In the genomic region with DNA sequence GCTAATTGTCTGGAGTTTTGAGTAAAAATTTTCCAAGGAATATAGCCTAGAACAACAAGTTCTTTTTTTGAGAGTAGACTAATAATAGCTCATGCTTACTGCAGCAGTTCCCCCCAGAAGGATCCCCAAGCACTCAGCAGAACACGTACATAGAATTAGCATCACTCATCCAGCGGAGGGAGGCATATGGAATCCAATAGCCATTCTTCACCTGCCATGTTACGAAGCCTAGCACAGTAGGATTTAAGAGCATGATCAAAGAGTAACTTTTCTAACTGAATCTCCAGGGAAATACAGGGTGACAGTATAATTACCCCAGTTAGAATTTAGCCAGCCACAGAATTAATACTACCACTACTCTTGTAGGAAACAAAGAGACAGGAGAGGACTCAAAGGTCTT, we compare ENCODE assay signal across 26 cellular contexts.
"Had no signal": no experiment of that assay in that cellular context is flagged by ENCODE, and none has a peak within 500 bp of the region (broad histone marks: within the 10 kb centered on the region; RNA-seq: fewer than 3 reads in every experiment).

No MANE protein-coding gene starts in this region.

- H3K4me3 ChIP-seq: stomach, suprapubic skin, testis, thoracic aorta, thyroid gland, tibial artery, tibial nerve, transverse colon, upper lobe of left lung, upper lobe of right lung, uterus, vagina had no signal

- H3K36me3 ChIP-seq: stomach, suprapubic skin, thoracic aorta, thyroid gland, tibial artery, tibial nerve, transverse colon, upper lobe of left lung, upper lobe of right lung, uterus, vagina had no signal

- ATAC-seq: stimulated activated effector memory CD8-positive, alpha-beta T cell treated with anti-CD3 and anti-CD28 coated beads, Interleukin-12 subunit alpha, Interleukin-12 subunit beta, amount 100 ng/mL, for 72 hours; stimulated activated memory B cell treated with anti-CD40 and anti-IgM and Interleukin-4, amounts not matched to agents 10 μg/mL and 1 μg/mL and 100 μg/mL, for 72 hours; stimulated activated naive B cell treated with anti-CD40 and anti-IgM and Interleukin-4, amounts not matched to agents 10 μg/mL and 1 μg/mL and 100 μg/mL, for 72 hours; stimulated activated naive CD8-positive, alpha-beta T cell treated with anti-CD3 and anti-CD28 coated beads, Interleukin-15, amount 100 ng/mL, for 72 hours; stimulated activated naive CD8-positive, alpha-beta T cell treated with anti-CD3 and anti-CD28 coated beads, Interleukin-15, Interleukin-2, amounts not matched to agents 100 U/mL and 50 U/mL, for 24 hours; upper lobe of right lung had no signal

- H3K27ac ChIP-seq: stomach, suprapubic skin, testis, thoracic aorta, thyroid gland, tibial artery, tibial nerve, transverse colon, upper lobe of left lung, upper lobe of right lung, uterus, vagina had no signal

- H3K9me3 ChIP-seq: stomach, suprapubic skin, testis, thoracic aorta, thyroid gland, tibial artery, tibial nerve, transverse colon, upper lobe of left lung, upper lobe of right lung, uterus, vagina had no signal

- DNase-seq: stimulated activated CD4-positive, alpha-beta T cell treated with anti-CD3 and anti-CD28 coated beads, Interleukin-2, amount 100 ng/mL, for 48 hours; stimulated activated CD4-positive, alpha-beta T cell treated with anti-CD3 and anti-CD28 coated beads, Interleukin-4, amount 100 ng/mL, for 1 hour; stimulated activated CD4-positive, alpha-beta T cell treated with anti-CD3 and anti-CD28 coated beads, Interleukin-4, amount 100 ng/mL, for 24 hours; stimulated activated CD4-positive, alpha-beta T cell treated with anti-CD3 and anti-CD28 coated beads, Interleukin-4, amount 100 ng/mL, for 4 hours; stimulated activated CD8-positive, alpha-beta memory T cell treated with anti-CD3 and anti-CD28 coated beads, Interleukin-4, amount 100 ng/mL, for 48 hours; stimulated activated naive B cell treated with anti-CD40 and anti-IgM and Interleukin-4, amounts not matched to agents 10 μg/mL and 1 μg/mL and 100 μg/mL, for 72 hours; stimulated activated naive CD4-positive, alpha-beta T cell; stimulated activated naive CD4-positive, alpha-beta T cell treated with Interleukin-2 at 50 U/mL for 16 hours; stimulated activated naive CD8-positive, alpha-beta T cell treated with anti-CD3 and anti-CD28 coated beads, Interleukin-15, amount 100 ng/mL, for 72 hours; stimulated activated naive CD8-positive, alpha-beta T cell treated with anti-CD3 and anti-CD28 coated beads, Interleukin-15, Interleukin-2, amounts not matched to agents 100 U/mL and 50 U/mL, for 24 hours; stomach; substantia nigra; testis; thyroid gland; tibial artery; transverse colon; trophoblast cell; upper lobe of left lung; upper lobe of right lung; uterus had no signal

- H3K27me3 ChIP-seq: stomach, suprapubic skin, testis, thyroid gland, tibial artery, tibial nerve, transverse colon, upper lobe of left lung, upper lobe of right lung, uterus, vagina had no signal
